ENCODE assay signal across 1 cellular context in genomic region chr13:112057736-112058518, GRCh38.
TF ChIP-seq lines count a peak whose summit lies in the region.

No MANE protein-coding gene starts in this region.

TF ChIP-seq in WTC11, 78 proteins besides CTCF, POLR2A, EP300 and RAD21 (continued from another document):
- no peak for TF ChIP-seq ERG (CRISPR knock-in tag; IDR thresholded peaks at IDR 0.05)
- no peak for TF ChIP-seq ZNF671 (CRISPR knock-in tag; IDR thresholded peaks at IDR 0.05)
- no peak for TF ChIP-seq FOXP1 (CRISPR knock-in tag; IDR thresholded peaks at IDR 0.05; ENCODE audit: borderline replicate concordance)
- TF ChIP-seq OVOL2 (CRISPR knock-in tag; IDR thresholded peaks at IDR 0.05; ENCODE audit: borderline replicate concordance), result no peak
- TF ChIP-seq ATF1 (CRISPR knock-in tag; IDR thresholded peaks at IDR 0.05), result no peak
